In the genomic region with DNA sequence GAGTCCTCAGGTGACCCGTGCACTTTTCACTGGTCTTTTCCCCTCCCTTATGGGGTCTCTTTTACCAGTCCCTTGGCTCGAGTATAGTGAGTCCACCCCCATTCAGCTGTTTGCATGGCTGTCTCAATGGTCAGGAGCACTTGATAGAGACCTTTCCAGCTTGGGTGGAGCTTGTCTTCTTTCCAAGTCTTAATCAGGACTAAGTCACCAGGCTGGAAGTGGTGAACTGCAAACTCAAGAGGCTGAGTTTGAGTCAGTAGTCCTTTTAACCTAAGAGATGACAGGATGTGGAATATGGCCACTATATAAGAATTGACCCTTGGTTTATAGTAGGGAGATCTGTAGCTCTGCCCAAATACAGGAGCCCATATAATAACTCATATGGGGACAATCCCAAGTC, we compare ENCODE assay signal across 24 cellular contexts.
"Had no signal": no experiment of that assay in that cellular context is flagged by ENCODE, and none has a peak within 500 bp of the region (broad histone marks: within the 10 kb centered on the region; RNA-seq: fewer than 3 reads in every experiment).

No MANE protein-coding gene starts in this region.

- H3K27me3 ChIP-seq: Peyer's patch had no signal

- H3K27ac ChIP-seq: Peyer's patch had no signal

- ATAC-seq: activated naive CD4-positive, alpha-beta T cell treated with anti-CD3 and anti-CD28 coated beads, Interleukin-2, amount 50 U/mL, for 72 hours; activated naive CD8-positive, alpha-beta T cell treated with anti-CD3 and anti-CD28 coated beads, Interleukin-2, amount 50 U/mL, for 24 hours; activated T-cell treated with anti-CD3 and anti-CD28 coated beads, Interleukin-2, amount 50 U/mL, for 4 hours; T-helper 17 cell had no signal

- H3K4me1 ChIP-seq: Peyer's patch had no signal

- H3K9me3 ChIP-seq: Peyer's patch had no signal

- DNase-seq: activated B cell treated with CpG ODN at 0.5 μM for 24 hours; activated CD4-positive, alpha-beta memory T cell treated with anti-CD3 and anti-CD28 coated beads for 36 hours; activated CD4-positive, alpha-beta T cell treated with anti-CD3 and anti-CD28 coated beads, Interleukin-2, amount 10 ng/mL, durations not matched to agents 7 days and 5 days; activated CD8-positive, alpha-beta memory T cell treated with anti-CD3 and anti-CD28 coated beads for 24 hours; activated effector memory CD4-positive, alpha-beta T cell treated with anti-CD3 and anti-CD28 coated beads, Interleukin-2, amount 50 U/mL, for 16 hours; activated naive CD4-positive, alpha-beta T cell treated with Interleukin-2 at 50 U/mL for 16 hours; activated naive CD8-positive, alpha-beta T cell treated with anti-CD3 and anti-CD28 coated beads, Interleukin-2, amount 50 U/mL, for 24 hours; activated T-cell treated with anti-CD3 and anti-CD28 coated beads, Interleukin-2, amount 50 U/mL, for 4 hours; amniotic stem cell; cerebellar nuclear complex; Karpas-422; NCI-H1105 treated with DMSO at 0.1 percent for 48 hours; NCI-H1436 treated with DMSO at 0.1 percent for 48 hours; NCI-H187 treated with DMSO at 0.1 percent for 48 hours; NCI-H2081 treated with DMSO at 0.1 percent for 48 hours; NCI-H2227 treated with DMSO at 0.1 percent for 48 hours; NCI-H526; NCI-H82; OCI-M1; Peyer's patch; SIG-M5; T-helper 17 cell; T-helper 9 cell had no signal

- H3K36me3 ChIP-seq: Peyer's patch had no signal

- H3K4me3 ChIP-seq: Peyer's patch had no signal
